Comparison of ENCODE assay signal across 19 cellular contexts in the genomic region with DNA sequence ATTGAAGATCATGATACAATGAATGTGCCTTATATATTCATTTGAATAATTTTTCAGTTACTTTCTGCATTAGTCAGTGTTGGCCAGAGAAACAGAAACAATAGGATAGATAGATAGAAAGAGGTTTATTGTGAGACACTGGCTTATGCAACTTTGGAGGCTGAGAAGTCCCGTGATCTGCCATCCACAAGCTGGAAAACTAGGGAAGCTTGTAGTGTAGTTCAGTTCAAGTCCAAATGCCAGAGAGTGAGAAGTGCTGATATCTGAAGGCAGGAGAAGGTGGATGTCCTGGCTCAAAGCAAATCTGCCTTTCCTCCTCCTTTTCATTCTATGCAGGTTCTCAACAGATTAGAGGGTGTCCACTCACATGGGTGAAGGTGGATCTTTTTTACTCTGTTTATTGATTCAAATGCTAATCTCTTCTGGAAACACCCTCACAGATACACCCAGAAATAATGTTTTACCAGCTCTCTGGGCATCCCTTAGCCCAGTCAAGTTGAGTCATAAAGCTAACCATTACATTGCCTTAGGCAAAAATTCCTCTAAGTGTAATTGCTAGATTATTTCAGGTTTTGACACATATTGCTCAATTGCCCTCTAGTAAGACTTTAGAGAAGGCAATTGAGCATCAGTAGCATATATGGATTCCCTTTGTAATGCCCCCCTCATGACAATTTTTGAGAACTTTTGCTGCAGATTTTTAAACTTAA.
DNase-seq lines count a peak whose midpoint lies in the region; ATAC-seq, FAIRE-seq and TF ChIP-seq lines count a peak whose summit lies in the region.
"Had no signal": no experiment of that assay in that cellular context is flagged by ENCODE, and none has a peak within 500 bp of the region (broad histone marks: within the 10 kb centered on the region; RNA-seq: fewer than 3 reads in every experiment).

No MANE protein-coding gene starts in this region.

- H3K4me2 ChIP-seq in K562 (ENCODE audit: insufficient read depth, low read length) = no peak overlapping the region

- DNase-seq in EH (ENCODE audit: low read depth) = peak; percentile 84
- peak; percentile 5 for DNase-seq in LHCN-M2 (ENCODE audit: low read depth)
- DNase-seq in K562 (ENCODE audit: extremely low read depth in 1 of 4, low spot score in 3 of 4) = no peak
- peak; percentile 49 for DNase-seq in kidney epithelial cell (ENCODE audit: low read depth)
- DNase-seq in activated naive CD4-positive, alpha-beta T cell treated with anti-CD3 and anti-CD28 coated beads, Interleukin-2, amount 50 U/mL, for 72 hours (ENCODE audit: low spot score in 2 of 2) = no peak
- no peak for DNase-seq in heart left ventricle
- DNase-seq: activated CD4-positive, alpha-beta T cell treated with anti-CD3 and anti-CD28 coated beads, Interleukin-2, amount 50 U/mL, for 4 hours; activated T-cell treated with anti-CD3 and anti-CD28 coated beads, Interleukin-2, amount 50 U/mL, for 24 hours; DMS 273 treated with DMSO at 0.1 percent for 48 hours; effector CD4-positive, alpha-beta T cell; gastrocnemius medialis; NCI-H1105 treated with DMSO at 0.1 percent for 48 hours; NK-92 treated with Interleukin-12 subunit alpha and Interleukin-12 subunit beta, amount 100 ng/mL, for 24 hours had no signal

- ATAC-seq in K562 (no peak), HG03280 (IDR thresholded peaks at IDR 0.05; ENCODE audit: unreplicated experiment) (no peak), heart left ventricle (no peak), HG03442 (IDR thresholded peaks at IDR 0.05; ENCODE audit: unreplicated experiment) (no peak)
- ATAC-seq in activated naive CD4-positive, alpha-beta T cell treated with anti-CD3 and anti-CD28 coated beads, Interleukin-2, amount 50 U/mL, for 72 hours = no peak
- ATAC-seq: gastrocnemius medialis had no signal

- no peak for TF ChIP-seq RAD21 in K562 (CRISPR knock-in tag; conservative IDR thresholded peaks at IDR 0.05 in 1 of 2, IDR thresholded peaks at IDR 0.05 in 1 of 2)

- H3K36me3 ChIP-seq in K562 (ENCODE audit: control insufficient read depth, insufficient read depth, low read length) = no peaks in the 10 kb centered on the region
- H3K36me3 ChIP-seq in kidney epithelial cell (ENCODE audit: control insufficient read depth, insufficient read depth, low read length) = no peaks in the 10 kb centered on the region
- no peaks in the 10 kb centered on the region for H3K36me3 ChIP-seq in heart left ventricle
- H3K36me3 ChIP-seq: gastrocnemius medialis had no signal

- no peak overlapping the region for H3K27ac Mint-ChIP-seq in activated naive CD4-positive, alpha-beta T cell treated with anti-CD3 and anti-CD28 coated beads, Interleukin-2, amount 50 U/mL, for 72 hours
- H3K27ac Mint-ChIP-seq: activated naive CD8-positive, alpha-beta T cell; activated T-cell treated with anti-CD3 and anti-CD28 coated beads, Interleukin-2, amount 50 U/mL, for 24 hours had no signal

- H3K36me3 Mint-ChIP-seq in activated naive CD4-positive, alpha-beta T cell treated with anti-CD3 and anti-CD28 coated beads, Interleukin-2, amount 50 U/mL, for 72 hours = peaks cover 0 to 6% of the 10 kb centered on the region in 2 donors
- H3K36me3 Mint-ChIP-seq: activated naive CD8-positive, alpha-beta T cell had no signal

- TF ChIP-seq EP300 in K562 (IDR thresholded peaks at IDR 0.05; ENCODE audit: low read length) = no peak

- no peak for FAIRE-seq in K562 (lab: Jason Lieb, UNC)
- FAIRE-seq: H54 had no signal

- CTCF ChIA-PET in K562 (lab: Yijun Ruan, JAX; ENCODE audit: low intra/inter-chr PET ratio) = no interaction called here

- 75% methylated on average over 1 of the region's 1 CpG for WGBS in K562 (ENCODE audit: insufficient coverage, low coverage, missing lambda C conversion rate)
- 92 to 97% (median 96%) methylated on average over 1 of the region's 1 CpG for WGBS in heart left ventricle, 4 donors

- no peaks in the 10 kb centered on the region for H3K9me1 ChIP-seq in K562 (ENCODE audit: control insufficient read depth, insufficient read depth, low read length)

- H2AFZ ChIP-seq in K562 (ENCODE audit: low read depth, low read length) = no peak overlapping the region

- H3K27me3 ChIP-seq in K562 (ENCODE audit: control insufficient read depth in 2 of 2, insufficient read depth in 2 of 2, low read length in 2 of 2) = no peaks in the 10 kb centered on the region
- H3K27me3 ChIP-seq in kidney epithelial cell (ENCODE audit: control insufficient read depth, insufficient read depth, low read length) = no peaks in the 10 kb centered on the region
- H3K27me3 ChIP-seq in heart left ventricle = no peaks in the 10 kb centered on the region
- H3K27me3 ChIP-seq: gastrocnemius medialis had no signal

- no peaks in the 10 kb centered on the region for H3K79me2 ChIP-seq in K562 (ENCODE audit: control insufficient read depth, insufficient read depth, low read length)

- peaks cover 0 to 4% of the 10 kb centered on the region in 2 donors for H3K9me3 Mint-ChIP-seq in activated naive CD4-positive, alpha-beta T cell treated with anti-CD3 and anti-CD28 coated beads, Interleukin-2, amount 50 U/mL, for 72 hours
- H3K9me3 Mint-ChIP-seq: activated T-cell treated with anti-CD3 and anti-CD28 coated beads, Interleukin-2, amount 50 U/mL, for 24 hours; nephron had no signal

- BruUV-seq in K562 (replicated peaks; lab: Mats Ljungman, UMichigan) = no TSS peak

- H3K4me3 ChIP-seq in K562 (no peak overlapping the region), kidney epithelial cell (ENCODE audit: low read depth, low read length) (no peak overlapping the region), heart left ventricle (no peak overlapping the region)
- H3K4me3 ChIP-seq: gastrocnemius medialis, lung had no signal

- TF ChIP-seq CTCF in K562 (IDR thresholded peaks at IDR 0.05 in 2 of 3, conservative IDR thresholded peaks at IDR 0.05 in 1 of 3; ENCODE audit: insufficient read depth in 2 of 3, low read depth in 1 of 3, low read length in 3 of 3) = no peak
- TF ChIP-seq CTCF in kidney epithelial cell (IDR thresholded peaks at IDR 0.05; ENCODE audit: insufficient read depth, low read length, poor library complexity, severe bottlenecking) = no peak
- TF ChIP-seq CTCF in heart left ventricle (IDR thresholded peaks at IDR 0.05) = no peak

- no peaks in the 10 kb centered on the region for H4K20me1 ChIP-seq in K562 (replicated peaks; ENCODE audit: control insufficient read depth, insufficient read depth, low read length)

- no peak overlapping the region for H3K9ac ChIP-seq in K562 (ENCODE audit: insufficient read depth in 1 of 2, low read depth in 2 of 2, low read length in 2 of 2)

- H3K9me3 ChIP-seq in K562 (replicated peaks; ENCODE audit: control insufficient read depth, insufficient read depth, low read depth, low read length) (no peaks in the 10 kb centered on the region), heart left ventricle (no peaks in the 10 kb centered on the region)
- H3K9me3 ChIP-seq: gastrocnemius medialis had no signal

- H3K27ac ChIP-seq in K562 (ENCODE audit: extremely low read depth, low read depth, low read length) (no peak overlapping the region), heart left ventricle (no peak overlapping the region)
- H3K27ac ChIP-seq: gastrocnemius medialis had no signal

- intact Hi-C loops in K562 (cut with micrococcal nuclease) (no loop called here), heart left ventricle (cut with DNase I) (no loop called here)

- in situ Hi-C loops in K562 (cut with MboI) = no loop called here

- peaks cover 3 to 6% of the 10 kb centered on the region in 2 experiments; a peak in 3 of 5 replicates for H3K4me1 ChIP-seq in K562 (replicated peaks in 1 of 2; ENCODE audit: control insufficient read depth in 2 of 2, insufficient read depth in 2 of 2, low read length in 2 of 2)
- peaks cover 0 to 3% (median 0%) of the 10 kb centered on the region in 12 donors for H3K4me1 ChIP-seq in heart left ventricle
- H3K4me1 ChIP-seq: gastrocnemius medialis had no signal

- no peak for TF ChIP-seq POLR2A in K562 (conservative IDR thresholded peaks at IDR 0.05)
- no peak for TF ChIP-seq POLR2A in heart left ventricle (IDR thresholded peaks at IDR 0.05)

- POLR2A ChIA-PET in K562 (lab: Yijun Ruan, JAX) = interaction anchor here (0.6 kb wide), 1 partner anchor 1765 kb away, joined by 3 read pairs; no protein-coding TSS in a partner anchor

TF ChIP-seq in K562, 482 proteins besides CTCF, POLR2A, EP300 and RAD21:
- TF ChIP-seq ZNF253 (CRISPR knock-in tag; conservative IDR thresholded peaks at IDR 0.05) (no peak), ZNF766 (CRISPR knock-in tag; conservative IDR thresholded peaks at IDR 0.05) (peak; percentile 81)
TF ChIP-seq in K562: peak in this region for 1.

Comparison
In these comparisons a context has a peak if more than half of its experiments do, and no peak if none do; other contexts are left out.
1. DNase-seq: peak in EH (single experiment), LHCN-M2 (single experiment) and kidney epithelial cell (single experiment); none in K562 (0 of 4), activated naive CD4-positive, alpha-beta T cell treated with anti-CD3 and anti-CD28 coated beads, Interleukin-2, amount 50 U/mL, for 72 hours (0 of 2) and heart left ventricle (0 of 5).